12 cellular contexts compared by ENCODE assay signal in the genomic region with DNA sequence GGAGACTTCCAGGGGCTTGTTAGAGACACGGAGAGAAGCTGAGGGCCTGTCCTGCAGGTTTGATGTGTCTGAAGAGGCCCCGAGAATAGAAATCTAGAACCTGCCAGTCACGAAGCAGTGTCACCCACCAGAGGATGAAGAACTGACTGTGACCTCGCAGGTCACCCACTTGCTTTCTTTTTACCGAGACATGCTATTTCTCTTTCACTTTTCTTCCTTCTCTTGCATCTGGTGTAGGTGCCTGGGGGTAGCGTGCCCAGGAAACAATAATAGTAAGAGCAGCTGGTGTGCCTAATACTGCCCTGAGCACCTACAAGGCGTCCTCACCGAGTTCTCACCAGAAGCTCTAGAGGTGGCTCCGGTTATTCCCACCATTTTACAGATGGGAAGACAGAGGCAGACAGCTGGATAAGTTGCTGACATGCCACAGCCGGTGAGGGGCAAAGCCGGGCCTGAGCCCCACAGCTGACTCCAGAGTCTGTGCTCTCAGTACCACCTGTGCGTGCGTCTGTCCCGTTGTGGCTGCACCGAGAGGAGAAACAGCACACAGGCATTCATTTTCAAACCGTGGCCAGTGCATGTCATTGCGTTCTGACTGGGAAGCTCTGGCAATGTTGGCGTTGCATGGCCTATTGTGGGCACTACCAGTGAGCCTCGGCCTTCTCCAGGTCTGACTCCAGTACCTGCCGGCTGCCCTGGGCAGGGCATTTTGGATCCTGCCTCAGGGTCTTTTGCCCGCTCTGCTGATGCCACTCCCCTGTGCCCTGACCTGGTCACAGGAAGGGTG. TPM values are rescaled to one million over a fixed set of nuclear protein-coding genes. Genes with fewer than 3 reads are reported as not detected.
DNase-seq lines count a peak whose midpoint lies in the region; ATAC-seq and TF ChIP-seq lines count a peak whose summit lies in the region.
"Had no signal": no experiment of that assay in that cellular context is flagged by ENCODE, and none has a peak within 500 bp of the region (broad histone marks: within the 10 kb centered on the region; RNA-seq: fewer than 3 reads in every experiment).

No MANE protein-coding gene starts in this region.

- peaks cover 3% of the 10 kb centered on the region; the same call in 1 of the 2 replicates for H3K36me3 ChIP-seq in Caco-2 (ENCODE audit: control insufficient read depth, insufficient read depth, low read length)
- H3K36me3 ChIP-seq in smooth muscle cell (ENCODE audit: low read depth), result no peaks in the 10 kb centered on the region
- H3K36me3 ChIP-seq: vagina had no signal

- H3K9ac ChIP-seq in smooth muscle cell (ENCODE audit: low read depth), result no peak overlapping the region

- ATAC-seq in HG02678 (IDR thresholded peaks at IDR 0.05; ENCODE audit: unreplicated experiment) (peak; percentile 41), GM21526 (IDR thresholded peaks at IDR 0.05; ENCODE audit: low FRiP score, unreplicated experiment) (no peak)

- H3K4me1 ChIP-seq in Caco-2 (peaks cover 43% of the 10 kb centered on the region), smooth muscle cell (ENCODE audit: low read depth) (peaks cover 23% of the 10 kb centered on the region)

- peaks cover 37% of the 10 kb centered on the region for H3K4me1 Mint-ChIP-seq in Caco-2 (ENCODE audit: low read depth, unreplicated experiment)
- peaks cover 46% of the 10 kb centered on the region for H3K4me1 Mint-ChIP-seq in progenitor cell of endocrine pancreas (ENCODE audit: low read depth)

- peaks cover 18% of the 10 kb centered on the region for H3F3A ChIP-seq in smooth muscle cell (ENCODE audit: low read depth)

- no peak overlapping the region for H2AFZ ChIP-seq in smooth muscle cell (ENCODE audit: low read depth)

- H3K27me3 ChIP-seq in Caco-2 (replicated peaks; ENCODE audit: control insufficient read depth, insufficient read depth, low read length) (no peaks in the 10 kb centered on the region), smooth muscle cell (ENCODE audit: low read depth) (no peaks in the 10 kb centered on the region)
- H3K27me3 ChIP-seq: vagina had no signal

- 92% methylated on average over 21 of the region's 21 CpGs for WGBS in smooth muscle cell (ENCODE audit: low lambda C conversion rate)

- H3K27me3 Mint-ChIP-seq in Caco-2 (ENCODE audit: insufficient read depth, unreplicated experiment), result no peaks in the 10 kb centered on the region
- no peaks in the 10 kb centered on the region for H3K27me3 Mint-ChIP-seq in progenitor cell of endocrine pancreas

- H4K20me1 ChIP-seq in smooth muscle cell (ENCODE audit: low read depth), result peaks cover 80% of the 10 kb centered on the region

- H3K9me3 ChIP-seq in Caco-2 (no peaks in the 10 kb centered on the region), smooth muscle cell (replicated peaks; ENCODE audit: low read depth) (no peaks in the 10 kb centered on the region)
- H3K9me3 ChIP-seq: vagina had no signal

- CTCF ChIA-PET in Caco-2 (lab: Charles Lee), result interaction anchor here (1.1 kb wide), 1 partner anchor 77 kb away, joined by 6 read pairs; no protein-coding TSS in a partner anchor

- H3K4me3 Mint-ChIP-seq in Caco-2 (ENCODE audit: unreplicated experiment) (no peak overlapping the region), progenitor cell of endocrine pancreas (ENCODE audit: low read depth) (no peak overlapping the region)

- no peak overlapping the region for H3K4me2 ChIP-seq in smooth muscle cell

- peaks cover 67% of the 10 kb centered on the region for H3K79me2 ChIP-seq in smooth muscle cell (ENCODE audit: low read depth)

- BruUV-seq in Caco-2 (replicated peaks; lab: Mats Ljungman, UMichigan), result no TSS peak

- no peak for DNase-seq in Caco-2
- no peak for DNase-seq in coronary artery (ENCODE audit: low spot score)
- no peak for DNase-seq in progenitor cell of endocrine pancreas (ENCODE audit: low spot score, unreplicated experiment)
- no peak for DNase-seq in smooth muscle cell (lab: John Stamatoyannopoulos, UW; ENCODE audit: unreplicated experiment)
- DNase-seq in KG1 (lab: John Stamatoyannopoulos, UW), result no peak
- DNase-seq in hypothalamus (lab: John Stamatoyannopoulos, UW), result no peak
- DNase-seq: activated CD8-positive, alpha-beta memory T cell treated with anti-CD3 and anti-CD28 coated beads, Interleukin-2, amount 50 U/mL, for 4 hours; NCI-H446 treated with DMSO at 0.1 percent for 48 hours; SIG-M5 had no signal

- H3K4me3 ChIP-seq in Caco-2 (ENCODE audit: low read depth, low read length) (no peak overlapping the region), coronary artery (peak overlapping the region; percentile 35), smooth muscle cell (no peak overlapping the region)
- H3K4me3 ChIP-seq: vagina had no signal

- H3K27ac ChIP-seq in coronary artery, result peak overlapping the region; percentile 40 to 94
- H3K27ac ChIP-seq in smooth muscle cell (ENCODE audit: low read depth), result no peak overlapping the region

- H3K27ac Mint-ChIP-seq in Caco-2 (ENCODE audit: unreplicated experiment), result peak overlapping the region; percentile 50
- H3K27ac Mint-ChIP-seq in progenitor cell of endocrine pancreas, result peak overlapping the region; percentile 71

- intact Hi-C loops in Caco-2 (cut with micrococcal nuclease; ENCODE audit: unreplicated experiment), result no loop called here

- TF ChIP-seq CTCF in Caco-2 (IDR thresholded peaks at IDR 0.05; ENCODE audit: insufficient read depth in 1 of 2, low read depth in 1 of 2, low read length in 1 of 2, severe bottlenecking in 1 of 2, unreplicated experiment in 1 of 2), result no peak
- TF ChIP-seq CTCF in coronary artery (IDR thresholded peaks at IDR 0.05), result no peak
- TF ChIP-seq CTCF in progenitor cell of endocrine pancreas (IDR thresholded peaks at IDR 0.05; ENCODE audit: unreplicated experiment), result no peak
- no peak for TF ChIP-seq CTCF in smooth muscle cell (IDR thresholded peaks at IDR 0.05; ENCODE audit: borderline replicate concordance, insufficient read depth, poor library complexity, severe bottlenecking)

- POLR2A ChIA-PET in Caco-2 (lab: Charles Lee), result no interaction called here

- H3K36me3 Mint-ChIP-seq in Caco-2 (ENCODE audit: insufficient read depth, unreplicated experiment) (peaks cover 50% of the 10 kb centered on the region), progenitor cell of endocrine pancreas (ENCODE audit: insufficient read depth) (no peaks in the 10 kb centered on the region)

- no peaks in the 10 kb centered on the region for H3K9me3 Mint-ChIP-seq in Caco-2 (ENCODE audit: unreplicated experiment)
- no peaks in the 10 kb centered on the region for H3K9me3 Mint-ChIP-seq in progenitor cell of endocrine pancreas (ENCODE audit: low read depth)

RNA-seq across cellular contexts. Expression of a gene that starts 7.8 kb away (rescaled TPM):
- 40.9 and 46.0 TPM in 2 replicates for total RNA-seq in Caco-2 (2022)
- total RNA-seq in progenitor cell of endocrine pancreas, result 12.9 and 14.1 TPM in 2 replicates
- total RNA-seq in smooth muscle cell, result 10.6 and 13.6 TPM in 2 replicates
- polyA plus RNA-seq in smooth muscle cell, result 7.0 and 8.5 TPM in 2 replicates
